ENCODE assay signal across 8 cellular contexts in the genomic region with DNA sequence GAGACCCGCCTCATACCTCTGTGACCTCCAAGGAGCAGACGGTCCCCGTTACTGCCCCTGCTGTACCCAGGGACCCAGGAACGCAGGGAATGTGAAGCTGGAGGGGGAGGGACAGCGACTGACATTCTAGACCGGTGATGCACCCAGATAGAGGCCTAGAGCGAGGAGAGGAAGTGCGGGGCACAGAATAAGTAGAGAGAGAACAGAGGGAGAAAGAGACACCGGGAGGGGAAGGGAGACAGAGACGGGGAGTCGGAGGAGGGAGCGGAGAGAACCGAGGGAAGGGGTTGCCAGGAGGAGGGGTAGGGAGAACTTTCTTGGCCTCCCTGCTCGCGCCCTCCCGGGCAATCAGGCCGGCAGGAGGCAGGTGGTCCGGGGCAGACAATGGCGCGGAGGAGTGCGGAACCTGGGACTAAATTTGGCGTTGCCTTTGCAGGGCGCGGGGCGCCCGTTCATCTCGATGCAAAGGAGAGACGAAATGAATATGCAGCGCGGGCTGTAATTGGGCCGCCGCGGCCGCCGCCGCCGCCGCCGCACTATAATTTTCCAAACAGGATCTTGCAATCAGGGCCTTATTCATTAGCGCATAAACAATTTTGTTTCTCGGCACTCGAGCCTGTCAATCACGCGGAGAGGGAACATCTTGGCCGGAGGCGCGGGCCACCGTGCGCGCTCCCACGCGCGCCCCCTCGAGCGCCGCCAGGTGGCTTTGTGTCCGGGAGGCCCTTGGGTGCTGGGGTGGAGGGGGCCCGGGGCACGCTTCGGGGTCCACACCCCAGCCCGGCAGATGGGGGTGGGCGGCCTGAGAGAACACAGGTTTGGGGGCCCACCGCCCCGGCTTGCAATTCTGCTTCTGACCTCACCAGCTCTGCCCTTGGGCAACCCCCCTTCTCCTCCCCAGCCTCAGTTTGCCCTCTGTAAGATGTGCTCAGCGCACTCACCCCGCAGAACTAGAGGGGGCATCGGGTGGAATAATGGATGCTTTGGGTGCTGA. TPM values are rescaled to one million over a fixed set of nuclear protein-coding genes. Genes with fewer than 3 reads are reported as not detected.
DNase-seq lines count a peak whose midpoint lies in the region; ATAC-seq and TF ChIP-seq lines count a peak whose summit lies in the region.

No MANE protein-coding gene starts in this region.

- H3K4me3 Mint-ChIP-seq in CD4-positive, alpha-beta T cell: peak overlapping the region; percentile 18
- peak overlapping the region; percentile 37 to 66 for H3K4me3 Mint-ChIP-seq in effector memory CD8-positive, alpha-beta T cell
- peak overlapping the region; percentile 65 to 83 (median 76) for H3K4me3 Mint-ChIP-seq in naive thymus-derived CD8-positive, alpha-beta T cell

- no peaks in the 10 kb centered on the region for H3K9me3 ChIP-seq in CD4-positive, alpha-beta T cell (ENCODE audit: control insufficient read depth, low read length)
- H3K9me3 ChIP-seq in Peyer's patch: no peaks in the 10 kb centered on the region

- DNase-seq in CD4-positive, alpha-beta T cell: no peak
- DNase-seq in NCI-H460 (ENCODE audit: extremely low read depth, low read depth): peak; percentile 21
- DNase-seq in effector memory CD8-positive, alpha-beta T cell: no peak
- DNase-seq in naive thymus-derived CD8-positive, alpha-beta T cell: peak in 1 of 10 donors; percentile 61
- no peak for DNase-seq in DMS153 treated with DMSO at 0.1 percent for 48 hours (lab: John Stamatoyannopoulos, UW; ENCODE audit: unreplicated experiment)
- DNase-seq in T-helper 9 cell: no peak
- DNase-seq in Peyer's patch: no peak

- CTCF ChIA-PET in CD4-positive, alpha-beta T cell (lab: Charles Lee): interaction anchor here (2.4 to 2.7 kb wide), 3 partner anchors 28 to 223 kb away, joined by 6 to 23 read pairs (median 19); no protein-coding TSS in a partner anchor

- TF ChIP-seq POLR2A in Peyer's patch (IDR thresholded peaks at IDR 0.05): no peak

- H3K36me3 ChIP-seq in Peyer's patch: no peaks in the 10 kb centered on the region

- POLR2A ChIA-PET in CD4-positive, alpha-beta T cell (lab: Charles Lee): interaction anchor here (0.6 kb wide), 1 partner anchor 223 kb away, joined by 3 read pairs; no protein-coding TSS in a partner anchor
- POLR2A ChIA-PET in naive thymus-derived CD8-positive, alpha-beta T cell (lab: Charles Lee): interaction anchor here (1.4 to 4.7 kb wide), 4 partner anchors 32 to 223 kb away, joined by 3 to 22 read pairs (median 12); no protein-coding TSS in a partner anchor

- H3K27me3 ChIP-seq in CD4-positive, alpha-beta T cell (ENCODE audit: control insufficient read depth, insufficient read depth, low read length): peaks cover 27% of the 10 kb centered on the region
- H3K27me3 ChIP-seq in Peyer's patch: peaks cover 0 to 7% of the 10 kb centered on the region in 2 donors

- ATAC-seq in CD4-positive, alpha-beta T cell (ENCODE audit: poor library complexity): no peak
- ATAC-seq in effector memory CD8-positive, alpha-beta T cell (replicated peaks): no peak
- ATAC-seq in naive thymus-derived CD8-positive, alpha-beta T cell: no peak
- ATAC-seq in HG03378 (IDR thresholded peaks at IDR 0.05; ENCODE audit: unreplicated experiment): no peak

- H3K27ac Mint-ChIP-seq in CD4-positive, alpha-beta T cell: no peak overlapping the region
- H3K27ac Mint-ChIP-seq in effector memory CD8-positive, alpha-beta T cell: no peak overlapping the region
- peak overlapping the region in 7 of 10 donors; percentile 28 to 85 (median 51) for H3K27ac Mint-ChIP-seq in naive thymus-derived CD8-positive, alpha-beta T cell

- H3K4me3 ChIP-seq in Peyer's patch: peak overlapping the region in 2 of 4 donors; percentile 8 to 32

- no peaks in the 10 kb centered on the region for H3K9me3 Mint-ChIP-seq in CD4-positive, alpha-beta T cell
- no peaks in the 10 kb centered on the region for H3K9me3 Mint-ChIP-seq in effector memory CD8-positive, alpha-beta T cell
- H3K9me3 Mint-ChIP-seq in naive thymus-derived CD8-positive, alpha-beta T cell: no peaks in the 10 kb centered on the region

- no peak for TF ChIP-seq CTCF in CD4-positive, alpha-beta T cell (IDR thresholded peaks at IDR 0.05)
- TF ChIP-seq CTCF in Peyer's patch (IDR thresholded peaks at IDR 0.05): no peak

- no peak overlapping the region for H3K27ac ChIP-seq in CD4-positive, alpha-beta T cell (ENCODE audit: low read depth, low read length)
- H3K27ac ChIP-seq in Peyer's patch: no peak overlapping the region

- intact Hi-C loops in CD4-positive, alpha-beta T cell (cut with DNase I, micrococcal nuclease): no loop called here

- H3K36me3 Mint-ChIP-seq in CD4-positive, alpha-beta T cell (ENCODE audit: low read depth): no peaks in the 10 kb centered on the region
- H3K36me3 Mint-ChIP-seq in effector memory CD8-positive, alpha-beta T cell (ENCODE audit: insufficient read depth): no peaks in the 10 kb centered on the region
- no peaks in the 10 kb centered on the region for H3K36me3 Mint-ChIP-seq in naive thymus-derived CD8-positive, alpha-beta T cell

- peaks cover 0 to 13% (median 4%) of the 10 kb centered on the region in 4 donors for H3K4me1 ChIP-seq in Peyer's patch

- H3K4me1 Mint-ChIP-seq in CD4-positive, alpha-beta T cell (ENCODE audit: low read depth): peaks cover 21% of the 10 kb centered on the region
- peaks cover 11 to 24% of the 10 kb centered on the region in 2 donors for H3K4me1 Mint-ChIP-seq in effector memory CD8-positive, alpha-beta T cell (ENCODE audit: low read depth in 2 of 2)
- H3K4me1 Mint-ChIP-seq in naive thymus-derived CD8-positive, alpha-beta T cell: peaks cover 9 to 36% (median 29%) of the 10 kb centered on the region in 4 donors

- peaks cover 58% of the 10 kb centered on the region for H3K27me3 Mint-ChIP-seq in CD4-positive, alpha-beta T cell
- peaks cover 32 to 57% of the 10 kb centered on the region in 2 donors for H3K27me3 Mint-ChIP-seq in effector memory CD8-positive, alpha-beta T cell
- peaks cover 10 to 45% (median 26%) of the 10 kb centered on the region in 5 donors for H3K27me3 Mint-ChIP-seq in naive thymus-derived CD8-positive, alpha-beta T cell

RNA-seq across cellular contexts. Expression of gene NDUFA8, which starts 32.9 kb away (rescaled TPM):
- 1 to 10 TPM; 4.5 to 5.0 TPM for total RNA-seq in CD4-positive, alpha-beta T cell
- total RNA-seq in NCI-H460 (2014; rRNA removed; shearing (Covaris generic)): 46.6 and 64.2 TPM in 2 replicates
- polyA plus RNA-seq in NCI-H460 (2014; cell fraction: nucleus; rRNA removed): 33.4 and 47.2 TPM in 2 replicates
- 10 to 100 TPM; 18.3 to 20.1 TPM for total RNA-seq in naive thymus-derived CD8-positive, alpha-beta T cell
- 10 to 100 TPM; 63.1 to 89.5 (median 81.4) TPM for polyA plus RNA-seq in naive thymus-derived CD8-positive, alpha-beta T cell
- total RNA-seq in Peyer's patch: 10 to 100 TPM; 17.3 to 41.3 (median 32.2) TPM

RNA-seq across cellular contexts. Expression of gene MORN5, which starts 33.1 kb away (rescaled TPM):
- not detected for total RNA-seq in CD4-positive, alpha-beta T cell
- not detected in 2 replicates for total RNA-seq in NCI-H460 (2014; rRNA removed; shearing (Covaris generic))
- polyA plus RNA-seq in NCI-H460 (2014; cell fraction: nucleus; rRNA removed): not detected in 2 replicates
- total RNA-seq in naive thymus-derived CD8-positive, alpha-beta T cell: not detected
- polyA plus RNA-seq in naive thymus-derived CD8-positive, alpha-beta T cell: not detected
- not detected for total RNA-seq in Peyer's patch

RNA-seq across cellular contexts. Expression of gene TTLL11, which starts 33.5 kb away (rescaled TPM):
- total RNA-seq in CD4-positive, alpha-beta T cell: 1 to 10 TPM; 1.6 to 2.3 TPM
- 2.1 and 4.0 TPM in 2 replicates for total RNA-seq in NCI-H460 (2014; rRNA removed; shearing (Covaris generic))
- 0.47 and 2.4 TPM in 2 replicates for polyA plus RNA-seq in NCI-H460 (2014; cell fraction: nucleus; rRNA removed)
- total RNA-seq in naive thymus-derived CD8-positive, alpha-beta T cell: 1 to 10 TPM; 3.2 to 3.8 TPM
- 1 to 10 TPM; 2.6 to 6.9 (median 6.1) TPM for polyA plus RNA-seq in naive thymus-derived CD8-positive, alpha-beta T cell
- 1 to 10 TPM; 3.0 to 9.9 (median 7.4) TPM for total RNA-seq in Peyer's patch

Comparison
In these comparisons a context has a peak if more than half of its experiments do, and no peak if none do; other contexts are left out.
1. H3K27ac Mint-ChIP-seq: peak in naive thymus-derived CD8-positive, alpha-beta T cell (7 of 10); none in CD4-positive, alpha-beta T cell (single experiment) and effector memory CD8-positive, alpha-beta T cell (0 of 2).
2. H3K4me3 Mint-ChIP-seq: peak in every context shown above with its lines; median percentile 76 in naive thymus-derived CD8-positive, alpha-beta T cell; 52 in effector memory CD8-positive, alpha-beta T cell; 18 in CD4-positive, alpha-beta T cell.